Comparison of ENCODE assay signal across 15 cellular contexts in genomic region chrX:154728791-154729190, GRCh38. TPM values are rescaled to one million over a fixed set of nuclear protein-coding genes. Genes with fewer than 3 reads are reported as not detected.
A peak's percentile ranks its signal among the peaks of the same experiment; 100 is the strongest.
DNase-seq lines count a peak whose midpoint lies in the region; ATAC-seq and TF ChIP-seq lines count a peak whose summit lies in the region.
"Had no signal": no experiment of that assay in that cellular context is flagged by ENCODE, and none has a peak within 500 bp of the region (broad histone marks: within the 10 kb centered on the region; RNA-seq: fewer than 3 reads in every experiment).

No MANE protein-coding gene starts in this region.

- H3K27ac ChIP-seq in right cardiac atrium (ENCODE audit: low read length) (peak overlapping the region; percentile 72), aorta (ENCODE audit: low read depth in 1 of 2, low read length in 2 of 2) (peak overlapping the region; percentile 7 to 92), endodermal cell (ENCODE audit: low read depth, low read length) (no peak overlapping the region)
- H3K27ac ChIP-seq: neural progenitor cell, SK-N-MC had no signal

- peaks cover 94% of the 10 kb centered on the region for H3K4me1 Mint-ChIP-seq in activated naive CD8-positive, alpha-beta T cell treated with anti-CD3 and anti-CD28 coated beads, Interleukin-2, amount 50 U/mL, for 24 hours
- peaks cover 76 to 93% of the 10 kb centered on the region in 2 donors for H3K4me1 Mint-ChIP-seq in natural killer cell treated with Interleukin-12 subunit alpha and Interleukin-12 subunit beta and Interleukin-15 and Interleukin-18, amount 100 ng/mL, for 72 hours (ENCODE audit: low read depth in 2 of 2)
- peaks cover 3% of the 10 kb centered on the region for H3K4me1 Mint-ChIP-seq in endodermal cell
- H3K4me1 Mint-ChIP-seq: neural progenitor cell had no signal

- H3K4me1 ChIP-seq in right cardiac atrium (ENCODE audit: control insufficient read depth, insufficient read depth, low read length) (peaks cover 28% of the 10 kb centered on the region), aorta (ENCODE audit: control insufficient read depth in 1 of 2, insufficient read depth in 2 of 2, low read length in 2 of 2) (peaks cover 3 to 8% of the 10 kb centered on the region in 2 donors), endodermal cell (ENCODE audit: control insufficient read depth, insufficient read depth, low read length) (no peaks in the 10 kb centered on the region)
- H3K4me1 ChIP-seq: neural progenitor cell had no signal

- WGBS in right cardiac atrium = 66% methylated on average over 4 of the region's 4 CpGs
- 68 to 90% methylated on average over 4 of the region's 4 CpGs for WGBS in aorta, 2 donors
- WGBS in endodermal cell (ENCODE audit: insufficient coverage in 1 of 2, insufficient read length in 1 of 2), 2 experiments = 91% methylated on average over 4 of the region's 4 CpGs; no CpG with 5 or more reads in 1 of the 2 experiments

- H3K9ac ChIP-seq in endodermal cell (ENCODE audit: extremely low read depth, low read length, poor library complexity, severe bottlenecking) = no peak overlapping the region
- H3K9ac ChIP-seq: neural progenitor cell had no signal

- TF ChIP-seq CTCF in endodermal cell (conservative IDR thresholded peaks at IDR 0.05) = no peak

- no peak overlapping the region for H3K4me3 Mint-ChIP-seq in activated naive CD8-positive, alpha-beta T cell treated with anti-CD3 and anti-CD28 coated beads, Interleukin-2, amount 50 U/mL, for 24 hours
- peak overlapping the region; percentile 83 for H3K4me3 Mint-ChIP-seq in natural killer cell treated with Interleukin-12 subunit alpha and Interleukin-12 subunit beta and Interleukin-15 and Interleukin-18, amount 100 ng/mL, for 72 hours
- no peak overlapping the region for H3K4me3 Mint-ChIP-seq in endodermal cell
- H3K4me3 Mint-ChIP-seq: activated B cell treated with CpG ODN at 0.5 μM for 24 hours, neural progenitor cell had no signal

- H3K4me3 ChIP-seq in right cardiac atrium (ENCODE audit: low read length) (no peak overlapping the region), aorta (ENCODE audit: low read length in 2 of 2) (no peak overlapping the region), endodermal cell (ENCODE audit: low read length) (no peak overlapping the region)
- H3K4me3 ChIP-seq: neural progenitor cell, SK-N-MC had no signal

- no peaks in the 10 kb centered on the region for H3K9me3 ChIP-seq in right cardiac atrium (ENCODE audit: control insufficient read depth, low read length)
- no peaks in the 10 kb centered on the region for H3K9me3 ChIP-seq in aorta (ENCODE audit: control insufficient read depth, low read length)
- H3K9me3 ChIP-seq in endodermal cell (ENCODE audit: control insufficient read depth, low read length) = no peaks in the 10 kb centered on the region

- H3K36me3 ChIP-seq in aorta (ENCODE audit: control insufficient read depth in 1 of 2, insufficient read depth in 2 of 2, low read length in 1 of 2) (no peaks in the 10 kb centered on the region), endodermal cell (ENCODE audit: control insufficient read depth, insufficient read depth, low read length) (no peaks in the 10 kb centered on the region)
- H3K36me3 ChIP-seq: neural progenitor cell had no signal

- no peaks in the 10 kb centered on the region for H3K27me3 ChIP-seq in right cardiac atrium (ENCODE audit: control insufficient read depth, insufficient read depth)
- H3K27me3 ChIP-seq in aorta (ENCODE audit: control insufficient read depth in 1 of 2, insufficient read depth in 2 of 2, low read length in 1 of 2) = no peaks in the 10 kb centered on the region
- H3K27me3 ChIP-seq in endodermal cell (ENCODE audit: control insufficient read depth, insufficient read depth, low read length, poor library complexity, severe bottlenecking) = no peaks in the 10 kb centered on the region
- H3K27me3 ChIP-seq: neural progenitor cell had no signal

- intact Hi-C loops in right cardiac atrium (cut with DNase I) = no loop called here
- intact Hi-C loops in Right ventricle myocardium superior (cut with DNase I) = no loop called here
- intact Hi-C loops in aorta (cut with DNase I) = no loop called here

- no peaks in the 10 kb centered on the region for H3K9me3 Mint-ChIP-seq in activated naive CD8-positive, alpha-beta T cell treated with anti-CD3 and anti-CD28 coated beads, Interleukin-2, amount 50 U/mL, for 24 hours
- H3K9me3 Mint-ChIP-seq in natural killer cell treated with Interleukin-12 subunit alpha and Interleukin-12 subunit beta and Interleukin-15 and Interleukin-18, amount 100 ng/mL, for 72 hours = no peaks in the 10 kb centered on the region
- peaks cover 52% of the 10 kb centered on the region for H3K9me3 Mint-ChIP-seq in endodermal cell
- H3K9me3 Mint-ChIP-seq: activated B cell treated with CpG ODN at 0.5 μM for 24 hours had no signal

- no peaks in the 10 kb centered on the region for H3K36me3 Mint-ChIP-seq in activated naive CD8-positive, alpha-beta T cell treated with anti-CD3 and anti-CD28 coated beads, Interleukin-2, amount 50 U/mL, for 24 hours (ENCODE audit: low read depth)
- peaks cover 14% of the 10 kb centered on the region for H3K36me3 Mint-ChIP-seq in natural killer cell treated with Interleukin-12 subunit alpha and Interleukin-12 subunit beta and Interleukin-15 and Interleukin-18, amount 100 ng/mL, for 72 hours
- no peaks in the 10 kb centered on the region for H3K36me3 Mint-ChIP-seq in endodermal cell (ENCODE audit: low read depth)
- H3K36me3 Mint-ChIP-seq: neural progenitor cell had no signal

- no peaks in the 10 kb centered on the region for H3K27me3 Mint-ChIP-seq in activated naive CD8-positive, alpha-beta T cell treated with anti-CD3 and anti-CD28 coated beads, Interleukin-2, amount 50 U/mL, for 24 hours
- H3K27me3 Mint-ChIP-seq in natural killer cell treated with Interleukin-12 subunit alpha and Interleukin-12 subunit beta and Interleukin-15 and Interleukin-18, amount 100 ng/mL, for 72 hours = peaks cover 0 to 2% of the 10 kb centered on the region in 2 donors
- H3K27me3 Mint-ChIP-seq in endodermal cell (ENCODE audit: insufficient read depth) = no peaks in the 10 kb centered on the region
- H3K27me3 Mint-ChIP-seq: activated B cell treated with CpG ODN at 0.5 μM for 24 hours had no signal

- DNase-seq in right cardiac atrium (no peak), Right ventricle myocardium superior (no peak), aorta (no peak), endodermal cell (no peak), OCI-M2 (lab: John Stamatoyannopoulos, UW; ENCODE audit: unreplicated experiment) (no peak)
- DNase-seq in activated naive CD8-positive, alpha-beta T cell treated with anti-CD3 and anti-CD28 coated beads, Interleukin-2, amount 50 U/mL, for 24 hours = no peak
- DNase-seq in natural killer cell treated with Interleukin-12 subunit alpha and Interleukin-12 subunit beta and Interleukin-15 and Interleukin-18, amount 100 ng/mL, for 72 hours (ENCODE audit: low spot score) = no peak
- DNase-seq: activated B cell treated with CpG ODN at 0.5 μM for 24 hours, AML-193, hypothalamus, NCI-H1092, NCI-H2227 treated with DMSO at 0.1 percent for 48 hours had no signal

- H3K27ac Mint-ChIP-seq in activated naive CD8-positive, alpha-beta T cell treated with anti-CD3 and anti-CD28 coated beads, Interleukin-2, amount 50 U/mL, for 24 hours = no peak overlapping the region
- peak overlapping the region; percentile 95 to 99 for H3K27ac Mint-ChIP-seq in natural killer cell treated with Interleukin-12 subunit alpha and Interleukin-12 subunit beta and Interleukin-15 and Interleukin-18, amount 100 ng/mL, for 72 hours
- H3K27ac Mint-ChIP-seq in endodermal cell = no peak overlapping the region
- H3K27ac Mint-ChIP-seq: activated B cell treated with CpG ODN at 0.5 μM for 24 hours, neural progenitor cell had no signal

- ATAC-seq in right cardiac atrium = no peak
- no peak for ATAC-seq in Right ventricle myocardium superior (ENCODE audit: poor library complexity)
- ATAC-seq in activated naive CD8-positive, alpha-beta T cell treated with anti-CD3 and anti-CD28 coated beads, Interleukin-2, amount 50 U/mL, for 24 hours = peak; percentile 53
- ATAC-seq in natural killer cell treated with Interleukin-12 subunit alpha and Interleukin-12 subunit beta and Interleukin-15 and Interleukin-18, amount 100 ng/mL, for 72 hours = peak; percentile 40 to 46
- no peak for ATAC-seq in aorta (ENCODE audit: low FRiP score)
- ATAC-seq in GM18861 (IDR thresholded peaks at IDR 0.05; ENCODE audit: unreplicated experiment) = no peak

RNA-seq across cellular contexts. Expression of gene GAB3, which starts 22.1 kb away (rescaled TPM):
- total RNA-seq in right cardiac atrium = 10 to 100 TPM in 3 of 4 donors, 1 to 10 TPM in 1; 7.8 to 14.4 (median 11.4) TPM
- 4.7 TPM for polyA plus RNA-seq in right cardiac atrium
- total RNA-seq in Right ventricle myocardium superior = 11.9 TPM
- total RNA-seq in natural killer cell treated with Interleukin-12 subunit alpha and Interleukin-12 subunit beta and Interleukin-15 and Interleukin-18, amount 100 ng/mL, for 72 hours = 10 to 100 TPM; 20.3 to 28.3 TPM
- total RNA-seq in aorta = 10 to 100 TPM in 1 of 2 donors, 1 to 10 TPM in 1; 5.2 to 12.8 TPM
- polyA plus RNA-seq in aorta = 1 to 10 TPM; 1.6 to 4.1 TPM
- total RNA-seq in endodermal cell = under 1 TPM; 0.13 to 0.55 TPM
- polyA plus RNA-seq in endodermal cell (2013, experiment 1 of 2) = 0.07 TPM
- polyA plus RNA-seq in endodermal cell (2013, experiment 2 of 2) = not detected

RNA-seq across cellular contexts. Expression of gene DKC1, which starts 33.9 kb away (rescaled TPM):
- total RNA-seq in right cardiac atrium = 10 to 100 TPM; 18.7 to 27.0 (median 21.4) TPM
- 14.0 TPM for polyA plus RNA-seq in right cardiac atrium
- total RNA-seq in Right ventricle myocardium superior = 21.2 TPM
- total RNA-seq in natural killer cell treated with Interleukin-12 subunit alpha and Interleukin-12 subunit beta and Interleukin-15 and Interleukin-18, amount 100 ng/mL, for 72 hours = 100 to 1,000 TPM in 1 of 2 donors, 10 to 100 TPM in 1; 91.6 to 173 TPM
- 10 to 100 TPM; 25.2 to 29.8 TPM for total RNA-seq in aorta
- 10 to 100 TPM; 15.1 to 31.9 TPM for polyA plus RNA-seq in aorta
- total RNA-seq in endodermal cell = 10 to 100 TPM; 66.5 to 70.8 TPM
- 66.7 TPM for polyA plus RNA-seq in endodermal cell (2013, experiment 1 of 2)
- polyA plus RNA-seq in endodermal cell (2013, experiment 2 of 2) = 62.1 TPM

Comparison
In these comparisons a context has a peak if more than half of its experiments do, and no peak if none do; other contexts are left out.
1. ATAC-seq: peak in activated naive CD8-positive, alpha-beta T cell treated with anti-CD3 and anti-CD28 coated beads, Interleukin-2, amount 50 U/mL, for 24 hours (single experiment) and natural killer cell treated with Interleukin-12 subunit alpha and Interleukin-12 subunit beta and Interleukin-15 and Interleukin-18, amount 100 ng/mL, for 72 hours (2 of 2); none in right cardiac atrium (0 of 2), Right ventricle myocardium superior (single experiment), aorta (single experiment) and GM18861 (single experiment).
2. H3K27ac Mint-ChIP-seq: peak in natural killer cell treated with Interleukin-12 subunit alpha and Interleukin-12 subunit beta and Interleukin-15 and Interleukin-18, amount 100 ng/mL, for 72 hours (2 of 2); none in activated naive CD8-positive, alpha-beta T cell treated with anti-CD3 and anti-CD28 coated beads, Interleukin-2, amount 50 U/mL, for 24 hours (single experiment) and endodermal cell (single experiment).